ENCODE assay signal across 2 cellular contexts in the genomic region with DNA sequence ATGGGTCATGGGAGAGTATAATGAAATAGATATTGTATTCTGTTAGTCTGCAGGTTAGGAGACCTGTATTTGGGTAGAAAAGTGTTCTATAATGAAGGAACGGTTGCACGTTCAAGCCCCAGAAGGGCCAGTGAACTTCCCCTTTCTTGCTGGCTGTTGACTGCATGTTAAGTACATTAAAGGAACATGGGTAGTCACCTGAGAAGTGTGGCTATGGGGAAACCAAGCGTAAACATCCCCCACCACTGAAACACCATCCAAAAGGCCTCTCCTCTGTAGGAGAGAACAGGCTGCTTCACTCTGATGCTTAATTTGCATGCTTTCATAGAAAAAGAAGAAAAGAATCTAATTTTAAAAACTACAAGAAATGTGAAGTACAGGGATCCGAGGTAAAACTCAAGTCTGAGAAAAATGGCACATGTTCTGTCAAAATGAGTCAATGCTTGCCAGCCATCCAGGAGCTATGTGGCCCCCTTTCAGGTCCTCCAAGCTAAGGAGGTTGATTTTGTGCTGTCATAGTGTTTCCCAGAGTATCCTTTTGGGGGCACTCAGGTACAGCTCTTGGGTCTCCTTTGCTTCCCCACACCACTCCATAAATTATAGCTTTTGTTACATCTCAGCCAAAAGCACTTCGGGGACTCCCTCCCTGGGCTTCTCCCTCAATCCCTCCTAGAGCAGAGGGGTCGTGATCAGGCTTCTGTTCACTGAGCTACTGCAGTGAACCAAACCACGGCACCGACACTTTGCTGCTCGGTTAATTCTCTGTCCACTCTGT.
TF ChIP-seq lines count a peak whose summit lies in the region.

No MANE protein-coding gene starts in this region.

TF ChIP-seq in Ishikawa, 13 proteins besides CTCF, POLR2A, EP300 and RAD21 (continued from another document):
- TF ChIP-seq CEBPB (IDR thresholded peaks at IDR 0.05) (no peak), TEAD4 (IDR thresholded peaks at IDR 0.05) (no peak), YY1 (IDR thresholded peaks at IDR 0.05; ENCODE audit: low read depth) (no peak), FOXM1 (IDR thresholded peaks at IDR 0.05; ENCODE audit: borderline replicate concordance, low read depth) (no peak), NFIC (IDR thresholded peaks at IDR 0.05) (no peak), TAF1 (IDR thresholded peaks at IDR 0.05; ENCODE audit: low read depth) (no peak), ZBTB7A (IDR thresholded peaks at IDR 0.05; ENCODE audit: low read depth) (no peak), EGR1 (IDR thresholded peaks at IDR 0.05) (no peak)
- TF ChIP-seq, protein P1, sequence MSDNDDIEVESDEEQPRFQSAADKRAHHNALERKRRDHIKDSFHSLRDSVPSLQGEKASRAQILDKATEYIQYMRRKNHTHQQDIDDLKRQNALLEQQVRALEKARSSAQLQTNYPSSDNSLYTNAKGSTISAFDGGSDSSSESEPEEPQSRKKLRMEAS (IDR thresholded peaks at IDR 0.05), result no peak
- TF ChIP-seq, protein P2, sequence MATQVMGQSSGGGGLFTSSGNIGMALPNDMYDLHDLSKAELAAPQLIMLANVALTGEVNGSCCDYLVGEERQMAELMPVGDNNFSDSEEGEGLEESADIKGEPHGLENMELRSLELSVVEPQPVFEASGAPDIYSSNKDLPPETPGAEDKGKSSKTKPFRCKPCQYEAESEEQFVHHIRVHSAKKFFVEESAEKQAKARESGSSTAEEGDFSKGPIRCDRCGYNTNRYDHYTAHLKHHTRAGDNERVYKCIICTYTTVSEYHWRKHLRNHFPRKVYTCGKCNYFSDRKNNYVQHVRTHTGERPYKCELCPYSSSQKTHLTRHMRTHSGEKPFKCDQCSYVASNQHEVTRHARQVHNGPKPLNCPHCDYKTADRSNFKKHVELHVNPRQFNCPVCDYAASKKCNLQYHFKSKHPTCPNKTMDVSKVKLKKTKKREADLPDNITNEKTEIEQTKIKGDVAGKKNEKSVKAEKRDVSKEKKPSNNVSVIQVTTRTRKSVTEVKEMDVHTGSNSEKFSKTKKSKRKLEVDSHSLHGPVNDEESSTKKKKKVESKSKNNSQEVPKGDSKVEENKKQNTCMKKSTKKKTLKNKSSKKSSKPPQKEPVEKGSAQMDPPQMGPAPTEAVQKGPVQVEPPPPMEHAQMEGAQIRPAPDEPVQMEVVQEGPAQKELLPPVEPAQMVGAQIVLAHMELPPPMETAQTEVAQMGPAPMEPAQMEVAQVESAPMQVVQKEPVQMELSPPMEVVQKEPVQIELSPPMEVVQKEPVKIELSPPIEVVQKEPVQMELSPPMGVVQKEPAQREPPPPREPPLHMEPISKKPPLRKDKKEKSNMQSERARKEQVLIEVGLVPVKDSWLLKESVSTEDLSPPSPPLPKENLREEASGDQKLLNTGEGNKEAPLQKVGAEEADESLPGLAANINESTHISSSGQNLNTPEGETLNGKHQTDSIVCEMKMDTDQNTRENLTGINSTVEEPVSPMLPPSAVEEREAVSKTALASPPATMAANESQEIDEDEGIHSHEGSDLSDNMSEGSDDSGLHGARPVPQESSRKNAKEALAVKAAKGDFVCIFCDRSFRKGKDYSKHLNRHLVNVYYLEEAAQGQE (IDR thresholded peaks at IDR 0.05; ENCODE audit: low read depth), result no peak
- TF ChIP-seq, protein P3, sequence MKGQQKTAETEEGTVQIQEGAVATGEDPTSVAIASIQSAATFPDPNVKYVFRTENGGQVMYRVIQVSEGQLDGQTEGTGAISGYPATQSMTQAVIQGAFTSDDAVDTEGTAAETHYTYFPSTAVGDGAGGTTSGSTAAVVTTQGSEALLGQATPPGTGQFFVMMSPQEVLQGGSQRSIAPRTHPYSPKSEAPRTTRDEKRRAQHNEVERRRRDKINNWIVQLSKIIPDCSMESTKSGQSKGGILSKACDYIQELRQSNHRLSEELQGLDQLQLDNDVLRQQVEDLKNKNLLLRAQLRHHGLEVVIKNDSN (IDR thresholded peaks at IDR 0.05), result no peak
TF ChIP-seq in Ishikawa: peak in this region for 0.

TF ChIP-seq in H1, 55 proteins besides CTCF, POLR2A, EP300 and RAD21 (continued from another document):
- TF ChIP-seq KDM1A (IDR thresholded peaks at IDR 0.05; ENCODE audit: borderline replicate concordance, low read length) (no peak), TCF12 (IDR thresholded peaks at IDR 0.05; ENCODE audit: low read depth, low read length) (no peak), YY1 (IDR thresholded peaks at IDR 0.05; ENCODE audit: low read depth, low read length) (no peak), ASH2L (IDR thresholded peaks at IDR 0.05; ENCODE audit: low read length) (no peak), JUN (IDR thresholded peaks at IDR 0.05; ENCODE audit: low read depth, low read length) (no peak), SIN3A (conservative IDR thresholded peaks at IDR 0.05 in 1 of 2, IDR thresholded peaks at IDR 0.05 in 1 of 2; ENCODE audit: low read depth in 1 of 2, low read length in 2 of 2) (no peak), SIRT6 (IDR thresholded peaks at IDR 0.05; ENCODE audit: low read length) (no peak)
